ENCODE assay signal across 8 cellular contexts in genomic region chr14:73696466-73697390, GRCh38. TPM values are rescaled to one million over a fixed set of nuclear protein-coding genes. Genes with fewer than 3 reads are reported as not detected.
DNase-seq lines count a peak whose midpoint lies in the region; ATAC-seq and TF ChIP-seq lines count a peak whose summit lies in the region.

No MANE protein-coding gene starts in this region.

- H3K36me3 ChIP-seq in MG63 (no peaks in the 10 kb centered on the region), BE2C (no peaks in the 10 kb centered on the region), heart right ventricle (peaks cover 0 to 63% (median 8%) of the 10 kb centered on the region in 9 donors)

- TF ChIP-seq CTCF in fibroblast of pulmonary artery (IDR thresholded peaks at IDR 0.05; ENCODE audit: low read length, missing control alignments) (no peak), BE2C (IDR thresholded peaks at IDR 0.05; ENCODE audit: low read depth, low read length) (no peak), heart right ventricle (IDR thresholded peaks at IDR 0.05) (no peak)

- H3K27ac ChIP-seq in heart right ventricle, result peak overlapping the region in 1 of 10 donors; percentile 29

- WGBS in heart right ventricle, 2 donors, result 90 to 93% methylated on average over 2 of the region's 2 CpGs

- ATAC-seq in GM18499 (IDR thresholded peaks at IDR 0.05; ENCODE audit: insufficient read depth, unreplicated experiment), result peak; percentile 57
- peak; percentile 92 for ATAC-seq in GM21723 (IDR thresholded peaks at IDR 0.05; ENCODE audit: unreplicated experiment)
- no peak for ATAC-seq in left lobe of liver
- no peak for ATAC-seq in heart right ventricle

- H3K4me3 ChIP-seq in MG63, result no peak overlapping the region
- H3K4me3 ChIP-seq in fibroblast of pulmonary artery (replicated peaks; ENCODE audit: low read depth, low read length), result no peak overlapping the region
- H3K4me3 ChIP-seq in BE2C (ENCODE audit: low read depth, low read length), result no peak overlapping the region
- H3K4me3 ChIP-seq in heart right ventricle, result no peak overlapping the region

- peak; percentile 12 for DNase-seq in MG63
- DNase-seq in fibroblast of pulmonary artery (ENCODE audit: low read depth), result peak; percentile 42
- DNase-seq in BE2C, result no peak
- no peak for DNase-seq in left lobe of liver (ENCODE audit: low spot score)
- no peak for DNase-seq in NOMO-1 (lab: John Stamatoyannopoulos, UW; ENCODE audit: unreplicated experiment in 2 of 2)
- DNase-seq in heart right ventricle, result no peak

- intact Hi-C loops in heart right ventricle (cut with DNase I), result no loop called here

- H3K4me1 ChIP-seq in BE2C (no peaks in the 10 kb centered on the region), heart right ventricle (peaks cover 0 to 5% (median 0%) of the 10 kb centered on the region in 9 donors)

- H3K27me3 ChIP-seq in MG63, result no peaks in the 10 kb centered on the region
- H3K27me3 ChIP-seq in BE2C, result no peaks in the 10 kb centered on the region
- no peaks in the 10 kb centered on the region for H3K27me3 ChIP-seq in heart right ventricle

- no peaks in the 10 kb centered on the region for H3K9me3 ChIP-seq in MG63
- H3K9me3 ChIP-seq in BE2C, result no peaks in the 10 kb centered on the region
- H3K9me3 ChIP-seq in heart right ventricle, result no peaks in the 10 kb centered on the region

RNA-seq across cellular contexts. Expression of gene PNMA1, which starts 17.5 kb away (rescaled TPM):
- total RNA-seq in MG63 (2014; rRNA removed; shearing (Covaris generic); ENCODE audit: low replicate concordance), result 22.1 and 38.5 TPM in 2 replicates
- 93.5 TPM for polyA plus RNA-seq in BE2C (2012; ENCODE audit: insufficient read depth, insufficient read length, low read depth)
- total RNA-seq in left lobe of liver (2.3 TPM), heart right ventricle (10 to 100 TPM; 13.9 to 30.8 (median 23.6) TPM)
- polyA plus RNA-seq in heart right ventricle, result 10 to 100 TPM in 1 of 2 donors, 1 to 10 TPM in 1; 6.6 to 15.7 TPM

RNA-seq across cellular contexts. Expression of gene DNAL1, which starts 51.9 kb away (rescaled TPM):
- 7.0 and 92.2 TPM in 2 replicates for total RNA-seq in MG63 (2014; rRNA removed; shearing (Covaris generic); ENCODE audit: low replicate concordance)
- polyA plus RNA-seq in BE2C (2012; ENCODE audit: insufficient read depth, insufficient read length, low read depth), result 3.4 TPM
- total RNA-seq in left lobe of liver, result 1.6 TPM
- total RNA-seq in heart right ventricle, result 10 to 100 TPM; 11.6 to 21.2 (median 14.0) TPM
- 1 to 10 TPM; 5.9 to 9.1 TPM for polyA plus RNA-seq in heart right ventricle

Comparison
In these comparisons a context has a peak if more than half of its experiments do, and no peak if none do; other contexts are left out.
1. ATAC-seq: peak in GM18499 (single experiment) and GM21723 (single experiment); none in left lobe of liver (single experiment) and heart right ventricle (0 of 8).
2. DNase-seq: peak in MG63 (single experiment) and fibroblast of pulmonary artery (single experiment); none in BE2C (single experiment), left lobe of liver (single experiment), NOMO-1 (0 of 2) and heart right ventricle (0 of 2).